ENCODE assay signal across 2 cellular contexts in the genomic region with DNA sequence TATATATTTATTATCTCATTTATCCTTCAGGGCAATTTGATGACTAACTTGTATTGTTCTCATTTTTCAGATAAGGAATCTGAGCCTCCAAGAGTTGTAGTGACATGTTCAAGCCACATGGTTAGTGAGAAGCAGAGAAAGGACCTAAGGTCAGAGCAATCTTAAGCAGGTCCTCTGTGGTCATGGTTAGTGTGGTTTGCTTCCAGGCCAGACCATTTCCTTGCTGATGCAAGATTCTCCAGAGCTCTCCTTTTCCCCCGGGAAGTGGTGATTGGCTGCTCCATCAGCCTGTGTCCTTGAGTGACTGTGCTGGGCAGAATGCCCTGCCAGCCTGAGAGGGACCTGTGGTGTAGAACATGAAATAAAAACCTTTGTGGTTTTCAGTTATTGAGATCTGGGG.
TF ChIP-seq lines count a peak whose summit lies in the region.

No MANE protein-coding gene starts in this region.

TF ChIP-seq in SK-N-SH, 30 proteins besides CTCF, POLR2A, EP300 and RAD21:
- TF ChIP-seq, protein P1, sequence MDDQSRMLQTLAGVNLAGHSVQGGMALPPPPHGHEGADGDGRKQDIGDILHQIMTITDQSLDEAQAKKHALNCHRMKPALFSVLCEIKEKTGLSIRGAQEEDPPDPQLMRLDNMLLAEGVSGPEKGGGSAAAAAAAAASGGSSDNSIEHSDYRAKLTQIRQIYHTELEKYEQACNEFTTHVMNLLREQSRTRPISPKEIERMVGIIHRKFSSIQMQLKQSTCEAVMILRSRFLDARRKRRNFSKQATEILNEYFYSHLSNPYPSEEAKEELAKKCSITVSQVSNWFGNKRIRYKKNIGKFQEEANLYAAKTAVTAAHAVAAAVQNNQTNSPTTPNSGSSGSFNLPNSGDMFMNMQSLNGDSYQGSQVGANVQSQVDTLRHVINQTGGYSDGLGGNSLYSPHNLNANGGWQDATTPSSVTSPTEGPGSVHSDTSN (IDR thresholded peaks at IDR 0.05): peak; percentile 58
- no peak for TF ChIP-seq TEAD4 (IDR thresholded peaks at IDR 0.05; ENCODE audit: borderline replicate concordance, insufficient read depth)

TF ChIP-seq in SK-N-SH treated with all-trans-retinoic acid at 6 μM for 48 hours, 23 proteins besides CTCF, POLR2A, EP300 and RAD21:
- TF ChIP-seq, protein P2, sequence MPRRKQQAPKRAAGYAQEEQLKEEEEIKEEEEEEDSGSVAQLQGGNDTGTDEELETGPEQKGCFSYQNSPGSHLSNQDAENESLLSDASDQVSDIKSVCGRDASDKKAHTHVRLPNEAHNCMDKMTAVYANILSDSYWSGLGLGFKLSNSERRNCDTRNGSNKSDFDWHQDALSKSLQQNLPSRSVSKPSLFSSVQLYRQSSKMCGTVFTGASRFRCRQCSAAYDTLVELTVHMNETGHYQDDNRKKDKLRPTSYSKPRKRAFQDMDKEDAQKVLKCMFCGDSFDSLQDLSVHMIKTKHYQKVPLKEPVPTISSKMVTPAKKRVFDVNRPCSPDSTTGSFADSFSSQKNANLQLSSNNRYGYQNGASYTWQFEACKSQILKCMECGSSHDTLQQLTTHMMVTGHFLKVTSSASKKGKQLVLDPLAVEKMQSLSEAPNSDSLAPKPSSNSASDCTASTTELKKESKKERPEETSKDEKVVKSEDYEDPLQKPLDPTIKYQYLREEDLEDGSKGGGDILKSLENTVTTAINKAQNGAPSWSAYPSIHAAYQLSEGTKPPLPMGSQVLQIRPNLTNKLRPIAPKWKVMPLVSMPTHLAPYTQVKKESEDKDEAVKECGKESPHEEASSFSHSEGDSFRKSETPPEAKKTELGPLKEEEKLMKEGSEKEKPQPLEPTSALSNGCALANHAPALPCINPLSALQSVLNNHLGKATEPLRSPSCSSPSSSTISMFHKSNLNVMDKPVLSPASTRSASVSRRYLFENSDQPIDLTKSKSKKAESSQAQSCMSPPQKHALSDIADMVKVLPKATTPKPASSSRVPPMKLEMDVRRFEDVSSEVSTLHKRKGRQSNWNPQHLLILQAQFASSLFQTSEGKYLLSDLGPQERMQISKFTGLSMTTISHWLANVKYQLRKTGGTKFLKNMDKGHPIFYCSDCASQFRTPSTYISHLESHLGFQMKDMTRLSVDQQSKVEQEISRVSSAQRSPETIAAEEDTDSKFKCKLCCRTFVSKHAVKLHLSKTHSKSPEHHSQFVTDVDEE (CRISPR knock-in tag; IDR thresholded peaks at IDR 0.05): no peak
- TF ChIP-seq TOX (CRISPR knock-in tag; IDR thresholded peaks at IDR 0.05; ENCODE audit: borderline replicate concordance) (no peak), BACH2 (CRISPR knock-in tag; IDR thresholded peaks at IDR 0.05; ENCODE audit: borderline replicate concordance) (no peak), RARB (CRISPR knock-in tag; IDR thresholded peaks at IDR 0.05) (no peak), ZNF8 (CRISPR knock-in tag; IDR thresholded peaks at IDR 0.05) (no peak), ZNF565 (CRISPR knock-in tag; conservative IDR thresholded peaks at IDR 0.05; ENCODE audit: low read depth) (no peak), POU6F1 (CRISPR knock-in tag; IDR thresholded peaks at IDR 0.05; ENCODE audit: borderline replicate concordance, low read depth) (no peak), PATZ1 (CRISPR knock-in tag; IDR thresholded peaks at IDR 0.05; ENCODE audit: borderline replicate concordance) (no peak), OSR1 (CRISPR knock-in tag; IDR thresholded peaks at IDR 0.05) (no peak), ESRRG (CRISPR knock-in tag; IDR thresholded peaks at IDR 0.05) (no peak), ZFP30 (CRISPR knock-in tag; IDR thresholded peaks at IDR 0.05) (no peak), SNAI2 (CRISPR knock-in tag; IDR thresholded peaks at IDR 0.05) (no peak)
- TF ChIP-seq, protein P3, sequence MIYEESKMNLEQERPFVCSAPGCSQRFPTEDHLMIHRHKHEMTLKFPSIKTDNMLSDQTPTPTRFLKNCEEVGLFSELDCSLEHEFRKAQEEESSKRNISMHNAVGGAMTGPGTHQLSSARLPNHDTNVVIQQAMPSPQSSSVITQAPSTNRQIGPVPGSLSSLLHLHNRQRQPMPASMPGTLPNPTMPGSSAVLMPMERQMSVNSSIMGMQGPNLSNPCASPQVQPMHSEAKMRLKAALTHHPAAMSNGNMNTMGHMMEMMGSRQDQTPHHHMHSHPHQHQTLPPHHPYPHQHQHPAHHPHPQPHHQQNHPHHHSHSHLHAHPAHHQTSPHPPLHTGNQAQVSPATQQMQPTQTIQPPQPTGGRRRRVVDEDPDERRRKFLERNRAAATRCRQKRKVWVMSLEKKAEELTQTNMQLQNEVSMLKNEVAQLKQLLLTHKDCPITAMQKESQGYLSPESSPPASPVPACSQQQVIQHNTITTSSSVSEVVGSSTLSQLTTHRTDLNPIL (CRISPR knock-in tag; IDR thresholded peaks at IDR 0.05; ENCODE audit: low read depth): no peak
